1 cellular context compared by ENCODE assay signal in the genomic region with DNA sequence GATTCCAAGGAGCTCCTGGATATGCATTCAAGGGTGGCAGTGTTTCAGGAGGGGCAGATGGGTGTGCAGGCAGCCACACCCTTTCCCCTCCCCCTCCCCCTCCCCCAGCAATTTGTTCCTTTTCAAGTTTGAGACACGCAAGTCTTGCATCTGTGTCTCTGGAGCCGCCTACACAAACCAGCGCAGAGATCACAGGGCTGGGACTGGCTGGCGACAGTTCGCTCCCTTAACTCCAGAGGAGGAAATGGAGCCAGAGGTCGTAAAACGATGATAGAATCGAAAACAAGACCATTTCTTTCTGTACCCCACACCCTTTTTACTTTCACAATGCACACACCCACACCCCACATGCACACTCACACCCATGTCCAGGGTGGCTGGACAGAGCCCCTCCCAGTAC.
TF ChIP-seq lines count a peak whose summit lies in the region.

No MANE protein-coding gene starts in this region.

TF ChIP-seq in SK-N-SH treated with all-trans-retinoic acid at 6 μM for 48 hours, 23 proteins besides CTCF, POLR2A, EP300 and RAD21 (continued from another document):
- TF ChIP-seq TCF4 (CRISPR knock-in tag; IDR thresholded peaks at IDR 0.05; ENCODE audit: borderline replicate concordance), result no peak
- TF ChIP-seq OSR1 (CRISPR knock-in tag; IDR thresholded peaks at IDR 0.05), result no peak
- no peak for TF ChIP-seq ZNF70 (CRISPR knock-in tag; IDR thresholded peaks at IDR 0.05)
- TF ChIP-seq, protein P1, sequence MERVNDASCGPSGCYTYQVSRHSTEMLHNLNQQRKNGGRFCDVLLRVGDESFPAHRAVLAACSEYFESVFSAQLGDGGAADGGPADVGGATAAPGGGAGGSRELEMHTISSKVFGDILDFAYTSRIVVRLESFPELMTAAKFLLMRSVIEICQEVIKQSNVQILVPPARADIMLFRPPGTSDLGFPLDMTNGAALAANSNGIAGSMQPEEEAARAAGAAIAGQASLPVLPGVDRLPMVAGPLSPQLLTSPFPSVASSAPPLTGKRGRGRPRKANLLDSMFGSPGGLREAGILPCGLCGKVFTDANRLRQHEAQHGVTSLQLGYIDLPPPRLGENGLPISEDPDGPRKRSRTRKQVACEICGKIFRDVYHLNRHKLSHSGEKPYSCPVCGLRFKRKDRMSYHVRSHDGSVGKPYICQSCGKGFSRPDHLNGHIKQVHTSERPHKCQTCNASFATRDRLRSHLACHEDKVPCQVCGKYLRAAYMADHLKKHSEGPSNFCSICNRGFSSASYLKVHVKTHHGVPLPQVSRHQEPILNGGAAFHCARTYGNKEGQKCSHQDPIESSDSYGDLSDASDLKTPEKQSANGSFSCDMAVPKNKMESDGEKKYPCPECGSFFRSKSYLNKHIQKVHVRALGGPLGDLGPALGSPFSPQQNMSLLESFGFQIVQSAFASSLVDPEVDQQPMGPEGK (CRISPR knock-in tag; IDR thresholded peaks at IDR 0.05; ENCODE audit: borderline replicate concordance), result no peak
- no peak for TF ChIP-seq ISL1 (CRISPR knock-in tag; IDR thresholded peaks at IDR 0.05)
- TF ChIP-seq, protein P2, sequence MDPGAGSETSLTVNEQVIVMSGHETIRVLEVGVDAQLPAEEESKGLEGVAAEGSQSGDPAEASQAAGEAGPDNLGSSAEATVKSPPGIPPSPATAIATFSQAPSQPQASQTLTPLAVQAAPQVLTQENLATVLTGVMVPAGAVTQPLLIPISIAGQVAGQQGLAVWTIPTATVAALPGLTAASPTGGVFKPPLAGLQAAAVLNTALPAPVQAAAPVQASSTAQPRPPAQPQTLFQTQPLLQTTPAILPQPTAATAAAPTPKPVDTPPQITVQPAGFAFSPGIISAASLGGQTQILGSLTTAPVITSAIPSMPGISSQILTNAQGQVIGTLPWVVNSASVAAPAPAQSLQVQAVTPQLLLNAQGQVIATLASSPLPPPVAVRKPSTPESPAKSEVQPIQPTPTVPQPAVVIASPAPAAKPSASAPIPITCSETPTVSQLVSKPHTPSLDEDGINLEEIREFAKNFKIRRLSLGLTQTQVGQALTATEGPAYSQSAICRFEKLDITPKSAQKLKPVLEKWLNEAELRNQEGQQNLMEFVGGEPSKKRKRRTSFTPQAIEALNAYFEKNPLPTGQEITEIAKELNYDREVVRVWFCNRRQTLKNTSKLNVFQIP (CRISPR knock-in tag; IDR thresholded peaks at IDR 0.05; ENCODE audit: borderline replicate concordance, low read depth), result no peak
- no peak for TF ChIP-seq GLIS3 (CRISPR knock-in tag; IDR thresholded peaks at IDR 0.05)
- TF ChIP-seq BACH2 (CRISPR knock-in tag; IDR thresholded peaks at IDR 0.05; ENCODE audit: borderline replicate concordance), result no peak
- TF ChIP-seq ARNTL (CRISPR knock-in tag; IDR thresholded peaks at IDR 0.05; ENCODE audit: borderline replicate concordance, low read depth), result no peak
